ENCODE assay signal across 8 cellular contexts in the genomic region with DNA sequence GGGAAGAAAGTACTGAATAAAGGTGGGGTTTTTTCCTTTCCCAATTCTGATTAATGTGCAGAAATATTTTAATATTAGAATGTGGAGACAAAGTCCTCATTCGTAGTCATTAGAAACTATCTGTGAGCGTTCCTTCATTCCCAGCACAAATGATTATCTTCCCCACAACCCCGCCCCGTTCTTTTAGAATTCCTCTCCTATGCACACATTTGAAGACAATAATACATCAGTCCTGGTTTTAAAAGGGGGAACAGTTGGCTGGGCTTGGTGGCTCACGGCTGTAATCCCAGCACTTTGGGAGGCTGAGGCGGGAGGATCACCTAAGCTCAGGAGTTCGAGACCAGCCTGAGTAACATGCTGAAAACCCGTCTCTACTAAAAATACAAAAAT. TPM values are rescaled to one million over a fixed set of nuclear protein-coding genes. Genes with fewer than 3 reads are reported as not detected.
DNase-seq lines count a peak whose midpoint lies in the region; ATAC-seq, FAIRE-seq and TF ChIP-seq lines count a peak whose summit lies in the region.
"Had no signal": no experiment of that assay in that cellular context is flagged by ENCODE, and none has a peak within 500 bp of the region (broad histone marks: within the 10 kb centered on the region; RNA-seq: fewer than 3 reads in every experiment).

No MANE protein-coding gene starts in this region.

- H3K9me3 ChIP-seq in hepatocyte (ENCODE audit: low read depth): no peaks in the 10 kb centered on the region

- H3K4me1 ChIP-seq in hepatocyte (ENCODE audit: insufficient read depth): peaks cover 4% of the 10 kb centered on the region

- H4K20me1 ChIP-seq in hepatocyte (ENCODE audit: insufficient read depth, poor library complexity, severe bottlenecking): no peaks in the 10 kb centered on the region

- no peaks in the 10 kb centered on the region for H3K9me2 ChIP-seq in hepatocyte (replicated peaks; ENCODE audit: insufficient read depth)

- H3K79me2 ChIP-seq in hepatocyte: peaks cover 22% of the 10 kb centered on the region

- no peak for TF ChIP-seq POLR2A in H54 (IDR thresholded peaks at IDR 0.05; ENCODE audit: low read depth, low read length)

- peaks cover 11 to 17% of the 10 kb centered on the region in 2 donors for H3K4me1 Mint-ChIP-seq in stimulated activated naive B cell treated with anti-CD40 and anti-IgM and Interleukin-4, amounts not matched to agents 10 μg/mL and 1 μg/mL and 100 μg/mL, for 72 hours

- H3K36me3 Mint-ChIP-seq in stimulated activated naive B cell treated with anti-CD40 and anti-IgM and Interleukin-4, amounts not matched to agents 10 μg/mL and 1 μg/mL and 100 μg/mL, for 72 hours: peaks cover 8 to 12% of the 10 kb centered on the region in 2 donors

- H3K27ac Mint-ChIP-seq in stimulated activated naive B cell treated with anti-CD40 and anti-IgM and Interleukin-4, amounts not matched to agents 10 μg/mL and 1 μg/mL and 100 μg/mL, for 72 hours: peak overlapping the region; percentile 98

- TF ChIP-seq CTCF in HL-60 (IDR thresholded peaks at IDR 0.05; ENCODE audit: insufficient read depth, low read length): no peak
- TF ChIP-seq CTCF in VCaP (conservative IDR thresholded peaks at IDR 0.05): no peak
- no peak for TF ChIP-seq CTCF in hepatocyte (IDR thresholded peaks at IDR 0.05; ENCODE audit: poor library complexity)

- no peak for ATAC-seq in stimulated activated naive B cell treated with anti-CD40 and anti-IgM and Interleukin-4, amounts not matched to agents 10 μg/mL and 1 μg/mL and 100 μg/mL, for 72 hours (replicated peaks)
- no peak for ATAC-seq in GM18907 (IDR thresholded peaks at IDR 0.05; ENCODE audit: unreplicated experiment)

- peak overlapping the region; percentile 83 for H3K4me2 ChIP-seq in hepatocyte

- 33% methylated on average over 8 of the region's 8 CpGs for WGBS in hepatocyte (ENCODE audit: low lambda C conversion rate, missing lambda C conversion rate)

- peak overlapping the region; percentile 97 to 100 for H3K4me3 Mint-ChIP-seq in stimulated activated naive B cell treated with anti-CD40 and anti-IgM and Interleukin-4, amounts not matched to agents 10 μg/mL and 1 μg/mL and 100 μg/mL, for 72 hours

- H3K36me3 ChIP-seq in hepatocyte (replicated peaks; ENCODE audit: insufficient read depth, low read depth): no peaks in the 10 kb centered on the region

- H3K27me3 ChIP-seq in HL-60 (ENCODE audit: insufficient read depth, poor library complexity, severe bottlenecking) (no peaks in the 10 kb centered on the region), hepatocyte (no peaks in the 10 kb centered on the region)

- H3K4me3 ChIP-seq in HL-60 (replicated peaks; ENCODE audit: insufficient read depth, low read length) (peak overlapping the region; percentile 69), hepatocyte (peak overlapping the region; percentile 69)

- no peak for FAIRE-seq in H54 (lab: Jason Lieb, UNC)
- FAIRE-seq: TTC549 had no signal

- no peaks in the 10 kb centered on the region for H3K27me3 Mint-ChIP-seq in stimulated activated naive B cell treated with anti-CD40 and anti-IgM and Interleukin-4, amounts not matched to agents 10 μg/mL and 1 μg/mL and 100 μg/mL, for 72 hours

- H3K27ac ChIP-seq in HL-60 (replicated peaks) (peak overlapping the region; percentile 87), VCaP (peak overlapping the region; percentile 95), hepatocyte (peak overlapping the region; percentile 99)

- peak overlapping the region; percentile 100 for H2AFZ ChIP-seq in hepatocyte

- DNase-seq in HL-60 (ENCODE audit: low read depth in 1 of 2, low spot score in 1 of 2) (no peak), hepatocyte (ENCODE audit: low spot score) (no peak), H54 (ENCODE audit: insufficient read length, low spot score) (no peak)
- DNase-seq in stimulated activated naive B cell treated with anti-CD40 and anti-IgM and Interleukin-4, amounts not matched to agents 10 μg/mL and 1 μg/mL and 100 μg/mL, for 72 hours: no peak
- DNase-seq in activated CD4-positive, CD25-positive, alpha-beta regulatory T cell (lab: John Stamatoyannopoulos, UW): no peak

- no peaks in the 10 kb centered on the region for H3K9me3 Mint-ChIP-seq in stimulated activated naive B cell treated with anti-CD40 and anti-IgM and Interleukin-4, amounts not matched to agents 10 μg/mL and 1 μg/mL and 100 μg/mL, for 72 hours

RNA-seq across cellular contexts. Expression of gene ALDH9A1, which starts 0.9 kb away (rescaled TPM):
- 63.8 and 70.4 TPM in 2 replicates for total RNA-seq in hepatocyte
- polyA plus RNA-seq in hepatocyte: 57.1 and 58.6 TPM in 2 replicates
